ENCODE assay signal across 1 cellular context in genomic region chr17:7989781-7990655, GRCh38.
TF ChIP-seq lines count a peak whose summit lies in the region.

No MANE protein-coding gene starts in this region.

TF ChIP-seq in HEK293, 187 proteins besides CTCF, POLR2A, EP300 and RAD21 (continued from another document and continues in another):
- TF ChIP-seq PBX3 (CRISPR knock-in tag; IDR thresholded peaks at IDR 0.05) (0 out of 2 replicates have a peak, but pooled peaks have one; percentile 53), TSHZ1 (tag by site-specific recombination; IDR thresholded peaks at IDR 0.05; ENCODE audit: borderline replicate concordance) (no peak), ZNF394 (tag by site-specific recombination; IDR thresholded peaks at IDR 0.05; ENCODE audit: borderline replicate concordance) (peak; percentile 60; the same call in 1 of the 2 replicates), AEBP2 (tag by site-specific recombination; IDR thresholded peaks at IDR 0.05; ENCODE audit: borderline replicate concordance) (no peak), PRDM2 (tag by site-specific recombination; IDR thresholded peaks at IDR 0.05; ENCODE audit: borderline replicate concordance) (no peak), ZNF140 (tag by site-specific recombination; IDR thresholded peaks at IDR 0.05) (no peak), ZNF571 (tag by site-specific recombination; IDR thresholded peaks at IDR 0.05) (no peak), ZSCAN23 (tag by site-specific recombination; IDR thresholded peaks at IDR 0.05) (no peak), ZNF692 (tag by site-specific recombination; IDR thresholded peaks at IDR 0.05) (no peak), ZNF629 (tag by site-specific recombination; IDR thresholded peaks at IDR 0.05) (peak; percentile 58; the same call in 1 of the 2 replicates), HIC1 (tag by site-specific recombination; IDR thresholded peaks at IDR 0.05) (peak; percentile 97), ZNF777 (tag by site-specific recombination; IDR thresholded peaks at IDR 0.05; ENCODE audit: borderline replicate concordance) (peak; percentile 25; the same call in 1 of the 2 replicates), ZNF146 (tag by site-specific recombination; IDR thresholded peaks at IDR 0.05) (no peak), GLI2 (tag by site-specific recombination; IDR thresholded peaks at IDR 0.05; ENCODE audit: borderline replicate concordance, low read depth) (no peak), ELK4 (IDR thresholded peaks at IDR 0.05; ENCODE audit: borderline replicate concordance, low read depth, low read length) (no peak), ZFP69B (tag by site-specific recombination; IDR thresholded peaks at IDR 0.05) (peak; percentile 37; the same call in 1 of the 2 replicates), ZBTB48 (tag by site-specific recombination; IDR thresholded peaks at IDR 0.05) (peak; percentile 88), SP7 (tag by site-specific recombination; IDR thresholded peaks at IDR 0.05) (peak; percentile 77), ZNF174 (tag by site-specific recombination; IDR thresholded peaks at IDR 0.05) (no peak), ZIC2 (tag by site-specific recombination; IDR thresholded peaks at IDR 0.05) (peak; percentile 56), YY2 (tag by site-specific recombination; IDR thresholded peaks at IDR 0.05) (no peak), OSR2 (tag by site-specific recombination; IDR thresholded peaks at IDR 0.05) (peak; percentile 50), ZNF2 (tag by site-specific recombination; IDR thresholded peaks at IDR 0.05) (peak; percentile 93; the same call in 1 of the 2 replicates), ZNF18 (tag by site-specific recombination; IDR thresholded peaks at IDR 0.05) (no peak), PRDM6 (tag by site-specific recombination; IDR thresholded peaks at IDR 0.05) (no peak), ZNF664 (tag by site-specific recombination; IDR thresholded peaks at IDR 0.05) (no peak), ZFHX2 (tag by site-specific recombination; conservative IDR thresholded peaks at IDR 0.05) (peak; percentile 43), ZBTB20 (tag by site-specific recombination; IDR thresholded peaks at IDR 0.05) (peak; percentile 100), YY1 (tag by site-specific recombination; IDR thresholded peaks at IDR 0.05) (peak; percentile 35; the same call in 1 of the 2 replicates), WT1 (tag by site-specific recombination; IDR thresholded peaks at IDR 0.05) (0 out of 2 replicates have a peak, but pooled peaks have one; percentile 42), ZNF366 (tag by site-specific recombination; conservative IDR thresholded peaks at IDR 0.05) (no peak), ZNF335 (tag by site-specific recombination; conservative IDR thresholded peaks at IDR 0.05) (peak; percentile 92), ZBTB6 (tag by site-specific recombination; IDR thresholded peaks at IDR 0.05) (no peak), MZF1 (tag by site-specific recombination; IDR thresholded peaks at IDR 0.05; ENCODE audit: borderline replicate concordance) (no peak), ZNF311 (tag by site-specific recombination; IDR thresholded peaks at IDR 0.05; ENCODE audit: borderline replicate concordance) (no peak)
